In genomic region chrX:3638280-3638873, GRCh38 we compare ENCODE assay signal across 8 cellular contexts.
A peak's percentile ranks its signal among the peaks of the same experiment; 100 is the strongest.
DNase-seq lines count a peak whose midpoint lies in the region; ATAC-seq and TF ChIP-seq lines count a peak whose summit lies in the region.

No MANE protein-coding gene starts in this region.

- H3K9me3 Mint-ChIP-seq in osteocyte (ENCODE audit: unreplicated experiment), result peaks cover 1% of the 10 kb centered on the region

- H3K4me1 Mint-ChIP-seq in osteocyte (ENCODE audit: unreplicated experiment), result no peaks in the 10 kb centered on the region

- no peak overlapping the region for H3K4me3 Mint-ChIP-seq in osteocyte (ENCODE audit: unreplicated experiment)

- TF ChIP-seq CTCF in osteocyte (IDR thresholded peaks at IDR 0.05), result peak; percentile 85

- ATAC-seq in GM19463 (IDR thresholded peaks at IDR 0.05; ENCODE audit: unreplicated experiment), result peak; percentile 71

- peaks cover 20% of the 10 kb centered on the region for H3K36me3 Mint-ChIP-seq in osteocyte (ENCODE audit: unreplicated experiment)

- peak; percentile 12 for DNase-seq in DMS114 treated with DMSO at 0.1 percent for 48 hours (lab: John Stamatoyannopoulos, UW; ENCODE audit: unreplicated experiment)
- peak; percentile 10 for DNase-seq in NCI-H146 (lab: John Stamatoyannopoulos, UW)
- DNase-seq in activated CD4-positive, alpha-beta T cell treated with anti-CD3 and anti-CD28 coated beads, Interleukin-2, amount 50 U/mL, for 1 hour, result peak; percentile 9
- DNase-seq in fibroblast of gingiva (ENCODE audit: low read depth), result peak; percentile 23
- DNase-seq in osteocyte (ENCODE audit: extremely low spot score, unreplicated experiment), result no peak
- no peak for DNase-seq in mesenteric fat pad (ENCODE audit: low spot score)
- no peak for DNase-seq in SKM-1 (lab: John Stamatoyannopoulos, UW; ENCODE audit: unreplicated experiment)

- H3K27ac Mint-ChIP-seq in osteocyte (ENCODE audit: unreplicated experiment), result no peak overlapping the region

- H3K27me3 Mint-ChIP-seq in osteocyte (ENCODE audit: unreplicated experiment), result no peaks in the 10 kb centered on the region

Comparison
In these comparisons a context has a peak if more than half of its experiments do, and no peak if none do; other contexts are left out.
1. DNase-seq: peak in DMS114 treated with DMSO at 0.1 percent for 48 hours (single experiment), NCI-H146 (single experiment), activated CD4-positive, alpha-beta T cell treated with anti-CD3 and anti-CD28 coated beads, Interleukin-2, amount 50 U/mL, for 1 hour (single experiment) and fibroblast of gingiva (single experiment); none in osteocyte (single experiment), mesenteric fat pad (single experiment) and SKM-1 (single experiment).